ENCODE assay signal across 16 cellular contexts in genomic region chr5:180140627-180141006, GRCh38.
DNase-seq lines count a peak whose midpoint lies in the region; ATAC-seq and TF ChIP-seq lines count a peak whose summit lies in the region.
"Had no signal": no experiment of that assay in that cellular context is flagged by ENCODE, and none has a peak within 500 bp of the region (broad histone marks: within the 10 kb centered on the region; RNA-seq: fewer than 3 reads in every experiment).

No MANE protein-coding gene starts in this region.

- H3K4me3 ChIP-seq in right atrium auricular region (no peak overlapping the region), colonic mucosa (no peak overlapping the region), testis (no peak overlapping the region)
- H3K4me3 ChIP-seq: GM23248 had no signal

- H3K9ac ChIP-seq in colonic mucosa (ENCODE audit: low read depth in 2 of 2, low read length in 2 of 2), result no peak overlapping the region
- H3K9ac ChIP-seq: GM23248 had no signal

- H3K9me3 ChIP-seq in right atrium auricular region, result no peaks in the 10 kb centered on the region
- H3K9me3 ChIP-seq in colonic mucosa, result no peaks in the 10 kb centered on the region
- H3K9me3 ChIP-seq in testis, result no peaks in the 10 kb centered on the region
- H3K9me3 ChIP-seq: BE2C had no signal

- intact Hi-C loops in Right ventricle myocardium inferior (cut with DNase I), result no loop called here
- intact Hi-C loops in colonic mucosa (cut with DNase I), result no loop called here
- intact Hi-C loops in testis (cut with DNase I; ENCODE audit: low total_unique reads), result no loop called here

- H3K36me3 ChIP-seq in right atrium auricular region (no peaks in the 10 kb centered on the region), colonic mucosa (no peaks in the 10 kb centered on the region), testis (ENCODE audit: low read depth, missing control alignments) (no peaks in the 10 kb centered on the region)
- H3K36me3 ChIP-seq: BE2C had no signal

- no peak for ATAC-seq in Right ventricle myocardium inferior
- ATAC-seq in left lobe of liver, result no peak

- 38 to 75% methylated on average over 6 to 8 of the region's 8 CpGs for WGBS in testis, 2 donors

- DNase-seq in right atrium auricular region (ENCODE audit: low spot score) (peak; percentile 43), Right ventricle myocardium inferior (ENCODE audit: missing footprints) (no peak), colonic mucosa (peak; percentile 12), left lobe of liver (ENCODE audit: low spot score) (peak; percentile 23), testis (peak; percentile 9), superior temporal gyrus (ENCODE audit: extremely low spot score) (no peak), NCI-H1105 treated with DMSO at 0.1 percent for 48 hours (lab: John Stamatoyannopoulos, UW) (no peak)
- no peak for DNase-seq in activated CD4-positive, CD25-positive, alpha-beta regulatory T cell (lab: John Stamatoyannopoulos, UW)
- DNase-seq: BE2C; CD4-positive, alpha-beta memory T cell; DMS79 treated with DMSO at 0.1 percent for 48 hours; GM23248; NCI-H1436 treated with DMSO at 0.1 percent for 48 hours; NCI-H2081 treated with DMSO at 0.1 percent for 48 hours; NCI-H2227 treated with DMSO at 0.1 percent for 48 hours; NCI-H526 had no signal

- H3K27me3 ChIP-seq in right atrium auricular region (no peaks in the 10 kb centered on the region), colonic mucosa (no peaks in the 10 kb centered on the region), testis (no peaks in the 10 kb centered on the region)
- H3K27me3 ChIP-seq: BE2C had no signal

- H3K4me1 ChIP-seq in right atrium auricular region, result no peaks in the 10 kb centered on the region
- H3K4me1 ChIP-seq in colonic mucosa, result no peaks in the 10 kb centered on the region
- no peaks in the 10 kb centered on the region for H3K4me1 ChIP-seq in testis
- H3K4me1 ChIP-seq: BE2C had no signal

- TF ChIP-seq CTCF in right atrium auricular region (IDR thresholded peaks at IDR 0.05) (no peak), colonic mucosa (IDR thresholded peaks at IDR 0.05) (no peak), testis (IDR thresholded peaks at IDR 0.05) (no peak)

- H3K27ac ChIP-seq in right atrium auricular region, result no peak overlapping the region
- H3K27ac ChIP-seq in colonic mucosa, result no peak overlapping the region
- H3K27ac ChIP-seq in testis, result no peak overlapping the region
- H3K27ac ChIP-seq: GM23248 had no signal

- TF ChIP-seq POLR2A in testis (IDR thresholded peaks at IDR 0.05), result no peak

Comparison
In these comparisons a context has a peak if more than half of its experiments do, and no peak if none do; other contexts are left out.
1. DNase-seq: peak in right atrium auricular region (single experiment), colonic mucosa (single experiment), left lobe of liver (single experiment) and testis (single experiment); none in Right ventricle myocardium inferior (single experiment), superior temporal gyrus (single experiment), NCI-H1105 treated with DMSO at 0.1 percent for 48 hours (single experiment) and activated CD4-positive, CD25-positive, alpha-beta regulatory T cell (0 of 4).